8 cellular contexts compared by ENCODE assay signal in genomic region chr1:16514107-16515055, GRCh38. TPM values are rescaled to one million over a fixed set of nuclear protein-coding genes. Genes with fewer than 3 reads are reported as not detected.
A peak's percentile ranks its signal among the peaks of the same experiment; 100 is the strongest.
DNase-seq lines count a peak whose midpoint lies in the region; ATAC-seq and TF ChIP-seq lines count a peak whose summit lies in the region.
"Not testable (repeated sequence)": the region's sequence is repeated elsewhere in the genome, so short reads cannot be mapped to it uniquely, and the experiment has no call there.

Gene RNU1-1, minus strand, starts transcription at chr1:16514285.

- TF ChIP-seq CTCF in activated B cell treated with CpG ODN at 0.5 μM for 24 hours (IDR thresholded peaks at IDR 0.05): not testable (repeated sequence)

- intact Hi-C loops in activated B cell treated with CpG ODN at 0.5 μM for 24 hours (cut with micrococcal nuclease): loop anchor here (2.0 to 10.0 kb wide), 2 partner anchors 74 to 440 kb away; partner anchors contain the start of gene NECAP2

- not testable (repeated sequence) for H3K9me3 Mint-ChIP-seq in activated B cell treated with CpG ODN at 0.5 μM for 24 hours; naive thymus-derived CD8-positive, alpha-beta T cell

- H3K27me3 Mint-ChIP-seq in activated B cell treated with CpG ODN at 0.5 μM for 24 hours: peaks cover 12% of the 10 kb centered on the region
- peaks cover 10 to 17% (median 10%) of the 10 kb centered on the region in 5 donors for H3K27me3 Mint-ChIP-seq in naive thymus-derived CD8-positive, alpha-beta T cell

- CTCF ChIA-PET in activated B cell treated with CpG ODN at 0.5 μM for 24 hours (lab: Charles Lee): not testable (repeated sequence)

- ATAC-seq in HG03521 (IDR thresholded peaks at IDR 0.05; ENCODE audit: unreplicated experiment) (peak; percentile 55), activated B cell treated with CpG ODN at 0.5 μM for 24 hours (ENCODE audit: low read depth) (peak; percentile 47)
- ATAC-seq in naive thymus-derived CD8-positive, alpha-beta T cell: peak; percentile 51 to 64

- peak in 9 of 14 donors; percentile 15 to 95 (median 89) for DNase-seq in C1 segment of cervical spinal cord (lab: John Stamatoyannopoulos, UW)
- peak; percentile 17 for DNase-seq in NCI-H524 treated with DMSO at 0.1 percent for 48 hours (lab: John Stamatoyannopoulos, UW)
- DNase-seq in activated B cell treated with CpG ODN at 0.5 μM for 24 hours: peak; percentile 79
- DNase-seq in astrocyte of the hippocampus (ENCODE audit: low read depth, low spot score): peak; percentile 89
- peak; percentile 67 for DNase-seq in glomerular visceral epithelial cell (ENCODE audit: extremely low spot score)
- peak; percentile 54 to 95 (median 80) for DNase-seq in naive thymus-derived CD8-positive, alpha-beta T cell
- peak; percentile 64 for DNase-seq in stimulated activated CD8-positive, alpha-beta memory T cell treated with anti-CD3 and anti-CD28 coated beads, Interleukin-12 subunit alpha, Interleukin-12 subunit beta, amount 100 ng/mL, for 4 hours (ENCODE audit: low read depth)

- not testable (repeated sequence) for H3K36me3 Mint-ChIP-seq in activated B cell treated with CpG ODN at 0.5 μM for 24 hours (ENCODE audit: low read depth); naive thymus-derived CD8-positive, alpha-beta T cell

- H3K4me3 Mint-ChIP-seq in activated B cell treated with CpG ODN at 0.5 μM for 24 hours: not testable (repeated sequence)
- peak within 1 kb of the TSS in 1 of 10 donors; percentile 64 for H3K4me3 Mint-ChIP-seq in naive thymus-derived CD8-positive, alpha-beta T cell

- POLR2A ChIA-PET in activated B cell treated with CpG ODN at 0.5 μM for 24 hours (lab: Charles Lee): interaction anchor here (0.6 to 2.1 kb wide), 41 partner anchors 10 to 817 kb away, joined by 3 to 33 read pairs (median 4); partner anchors contain the start of genes FBXO42, NBPF1, NECAP2 and SZRD1
- POLR2A ChIA-PET in naive thymus-derived CD8-positive, alpha-beta T cell (lab: Charles Lee): interaction anchor here (0.8 to 1.8 kb wide), 7 partner anchors 15 to 400 kb away, joined by 3 to 14 read pairs (median 6); partner anchors contain the start of gene NECAP2

- not testable (repeated sequence) for H3K4me1 Mint-ChIP-seq in activated B cell treated with CpG ODN at 0.5 μM for 24 hours; naive thymus-derived CD8-positive, alpha-beta T cell

- H3K27ac Mint-ChIP-seq in activated B cell treated with CpG ODN at 0.5 μM for 24 hours; naive thymus-derived CD8-positive, alpha-beta T cell: not testable (repeated sequence)

RNA-seq across cellular contexts. Expression of gene RNU1-1, which starts in this region (rescaled TPM):
- 3,526 and 4,195 TPM in 2 replicates for total RNA-seq in activated B cell treated with CpG ODN at 0.5 μM for 24 hours
- total RNA-seq in naive thymus-derived CD8-positive, alpha-beta T cell: 1,000 to 10,000 TPM; 3,449 to 3,916 TPM
- 10 to 100 TPM in 1 of 3 donors, not detected in 2; 22.6 TPM for polyA plus RNA-seq in naive thymus-derived CD8-positive, alpha-beta T cell

Comparison
In these comparisons a context has a peak if more than half of its experiments do, and no peak if none do; other contexts are left out.
1. Peak in every context shown above with its lines: DNase-seq and ATAC-seq.
2. DNase-seq: peak in every context shown above with its lines; median percentile 89 in C1 segment of cervical spinal cord; 89 in astrocyte of the hippocampus; 80 in naive thymus-derived CD8-positive, alpha-beta T cell; 79 in activated B cell treated with CpG ODN at 0.5 μM for 24 hours; 67 in glomerular visceral epithelial cell; 64 in stimulated activated CD8-positive, alpha-beta memory T cell treated with anti-CD3 and anti-CD28 coated beads, Interleukin-12 subunit alpha, Interleukin-12 subunit beta, amount 100 ng/mL, for 4 hours; 17 in NCI-H524 treated with DMSO at 0.1 percent for 48 hours.